ENCODE assay signal across 7 cellular contexts in the genomic region with DNA sequence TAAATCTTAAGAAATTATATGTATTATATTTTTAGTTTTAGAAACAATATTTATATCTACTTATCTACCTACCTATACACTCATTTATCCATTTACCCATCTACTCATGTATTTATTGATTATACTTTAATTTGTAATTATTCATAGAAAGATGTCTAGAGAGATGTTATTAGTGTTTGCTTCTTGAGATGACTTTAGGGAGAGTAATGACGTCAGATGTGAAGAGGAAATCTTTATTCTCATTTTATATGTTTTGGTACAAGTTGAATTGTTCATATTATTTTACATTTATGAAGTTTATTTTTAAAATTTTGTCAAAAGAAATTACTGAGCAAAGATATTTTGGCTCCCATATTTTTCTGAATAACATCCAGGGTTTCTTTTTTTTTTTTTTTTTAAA.
"Had no signal": no experiment of that assay in that cellular context is flagged by ENCODE, and none has a peak within 500 bp of the region (broad histone marks: within the 10 kb centered on the region; RNA-seq: fewer than 3 reads in every experiment).

No MANE protein-coding gene starts in this region.

- FAIRE-seq: GM12878, GM12891, GM12892, GM18507, GM19239 had no signal

- DNase-seq: GDM1, GF-D8 had no signal

- ATAC-seq: GM12878 had no signal

- H3K4me3 ChIP-seq: GM12878 had no signal
